11 cellular contexts compared by ENCODE assay signal in the genomic region with DNA sequence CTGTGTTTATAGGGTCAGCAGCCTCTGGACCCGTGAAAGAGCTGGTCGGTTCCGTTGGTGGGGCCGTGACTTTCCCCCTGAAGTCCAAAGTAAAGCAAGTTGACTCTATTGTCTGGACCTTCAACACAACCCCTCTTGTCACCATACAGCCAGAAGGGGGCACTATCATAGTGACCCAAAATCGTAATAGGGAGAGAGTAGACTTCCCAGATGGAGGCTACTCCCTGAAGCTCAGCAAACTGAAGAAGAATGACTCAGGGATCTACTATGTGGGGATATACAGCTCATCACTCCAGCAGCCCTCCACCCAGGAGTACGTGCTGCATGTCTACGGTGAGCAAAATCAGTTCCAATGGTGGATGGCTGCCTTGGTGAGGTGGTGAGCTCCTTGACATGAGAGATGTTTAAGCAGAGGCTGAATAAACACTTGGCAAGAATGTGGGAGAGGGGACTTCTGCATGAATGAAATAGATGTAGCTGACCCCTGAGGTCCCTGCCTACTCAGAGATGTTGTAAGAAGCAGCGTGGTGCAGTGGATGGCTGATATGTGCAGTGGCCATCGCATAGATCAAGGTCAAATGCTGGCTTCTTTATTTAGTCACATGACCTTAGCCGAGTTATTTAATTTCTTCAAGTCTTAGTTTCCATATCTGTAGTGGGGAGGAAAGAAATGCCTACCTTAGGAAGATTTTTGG. TPM values are rescaled to one million over a fixed set of nuclear protein-coding genes. Genes with fewer than 3 reads are reported as not detected.
A peak's percentile ranks its signal among the peaks of the same experiment; 100 is the strongest.
DNase-seq lines count a peak whose midpoint lies in the region; ATAC-seq and TF ChIP-seq lines count a peak whose summit lies in the region.
"Had no signal": no experiment of that assay in that cellular context is flagged by ENCODE, and none has a peak within 500 bp of the region (broad histone marks: within the 10 kb centered on the region; RNA-seq: fewer than 3 reads in every experiment).

No MANE protein-coding gene starts in this region.

- DNase-seq in stimulated activated naive CD8-positive, alpha-beta T cell treated with anti-CD3 and anti-CD28 coated beads, Interleukin-15, Interleukin-2, amounts not matched to agents 100 U/mL and 50 U/mL, for 24 hours, result no peak
- DNase-seq in OCI-M1 (lab: John Stamatoyannopoulos, UW) (peak; percentile 15), epithelial cell of esophagus (ENCODE audit: low read depth) (peak; percentile 90), AG08396 (ENCODE audit: low spot score) (no peak), T-helper 9 cell (no peak), colonic mucosa (no peak), T1000 (lab: John Stamatoyannopoulos, UW) (no peak)
- DNase-seq: CD4-positive, CD25-positive, alpha-beta regulatory T cell; nucleus accumbens had no signal

- H3K4me3 ChIP-seq in epithelial cell of esophagus (ENCODE audit: low read length) (no peak overlapping the region), colonic mucosa (no peak overlapping the region)

- no peaks in the 10 kb centered on the region for H3K9me3 Mint-ChIP-seq in stimulated activated naive CD8-positive, alpha-beta T cell treated with anti-CD3 and anti-CD28 coated beads, Interleukin-15, Interleukin-2, amounts not matched to agents 100 ng/mL and 50 ng/mL, for 24 hours
- H3K9me3 Mint-ChIP-seq: CD4-positive, CD25-positive, alpha-beta regulatory T cell; T-helper 2 cell treated with Interferon-gamma antibody and Interleukin-4, amounts not matched to agents 5 μg/mL and 100 μg/mL, for 36 hours had no signal

- peaks cover 93% of the 10 kb centered on the region for H3K36me3 Mint-ChIP-seq in stimulated activated naive CD8-positive, alpha-beta T cell treated with anti-CD3 and anti-CD28 coated beads, Interleukin-15, Interleukin-2, amounts not matched to agents 100 ng/mL and 50 ng/mL, for 24 hours (ENCODE audit: low read depth)
- H3K36me3 Mint-ChIP-seq: CD4-positive, CD25-positive, alpha-beta regulatory T cell had no signal

- no peak overlapping the region for H3K9ac ChIP-seq in colonic mucosa (ENCODE audit: low read depth in 2 of 2, low read length in 2 of 2)

- H3K27ac ChIP-seq in colonic mucosa, result no peak overlapping the region

- peak overlapping the region; percentile 59 for H3K27ac Mint-ChIP-seq in stimulated activated naive CD8-positive, alpha-beta T cell treated with anti-CD3 and anti-CD28 coated beads, Interleukin-15, Interleukin-2, amounts not matched to agents 100 ng/mL and 50 ng/mL, for 24 hours
- H3K27ac Mint-ChIP-seq: CD4-positive, CD25-positive, alpha-beta regulatory T cell; T-helper 2 cell treated with Interferon-gamma antibody and Interleukin-4, amounts not matched to agents 5 μg/mL and 100 μg/mL, for 36 hours had no signal

- peak overlapping the region; percentile 22 for H3K4me3 Mint-ChIP-seq in stimulated activated naive CD8-positive, alpha-beta T cell treated with anti-CD3 and anti-CD28 coated beads, Interleukin-15, Interleukin-2, amounts not matched to agents 100 ng/mL and 50 ng/mL, for 24 hours
- H3K4me3 Mint-ChIP-seq: CD4-positive, CD25-positive, alpha-beta regulatory T cell; T-helper 2 cell treated with Interferon-gamma antibody and Interleukin-4, amounts not matched to agents 5 μg/mL and 100 μg/mL, for 36 hours had no signal

- no peaks in the 10 kb centered on the region for H3K27me3 ChIP-seq in colonic mucosa

- H3K36me3 ChIP-seq in colonic mucosa, result no peaks in the 10 kb centered on the region

- H3K9me3 ChIP-seq in colonic mucosa, result no peaks in the 10 kb centered on the region

- no peaks in the 10 kb centered on the region for H3K27me3 Mint-ChIP-seq in stimulated activated naive CD8-positive, alpha-beta T cell treated with anti-CD3 and anti-CD28 coated beads, Interleukin-15, Interleukin-2, amounts not matched to agents 100 ng/mL and 50 ng/mL, for 24 hours

- H3K4me1 ChIP-seq in colonic mucosa, result no peaks in the 10 kb centered on the region

- intact Hi-C loops in colonic mucosa (cut with DNase I), result no loop called here

- TF ChIP-seq CTCF in epithelial cell of esophagus (IDR thresholded peaks at IDR 0.05; ENCODE audit: insufficient read depth, low read depth, low read length, missing control alignments) (peak; percentile 36), colonic mucosa (IDR thresholded peaks at IDR 0.05) (no peak)

- no peak for ATAC-seq in stimulated activated naive CD8-positive, alpha-beta T cell treated with anti-CD3 and anti-CD28 coated beads, Interleukin-15, Interleukin-2, amounts not matched to agents 100 U/mL and 50 U/mL, for 24 hours

- H3K4me1 Mint-ChIP-seq in stimulated activated naive CD8-positive, alpha-beta T cell treated with anti-CD3 and anti-CD28 coated beads, Interleukin-15, Interleukin-2, amounts not matched to agents 100 ng/mL and 50 ng/mL, for 24 hours (ENCODE audit: low read depth), result peaks cover 98% of the 10 kb centered on the region

RNA-seq across cellular contexts. Expression of gene SLAMF7, which starts 9.3 kb away (rescaled TPM):
- total RNA-seq in colonic mucosa, result 1 to 10 TPM; 4.9 to 7.0 TPM

RNA-seq across cellular contexts. Expression of gene CD48, which starts 36.7 kb away (rescaled TPM):
- total RNA-seq in colonic mucosa, result 1 to 10 TPM; 4.9 to 9.2 TPM

RNA-seq across cellular contexts. Expression of gene LY9, which starts 47.6 kb away (rescaled TPM):
- total RNA-seq in colonic mucosa, result 1 to 10 TPM; 1.2 to 2.7 TPM

Comparison
In these comparisons a context has a peak if more than half of its experiments do, and no peak if none do; other contexts are left out.
1. DNase-seq: peak in OCI-M1 (single experiment) and epithelial cell of esophagus (single experiment); none in stimulated activated naive CD8-positive, alpha-beta T cell treated with anti-CD3 and anti-CD28 coated beads, Interleukin-15, Interleukin-2, amounts not matched to agents 100 U/mL and 50 U/mL, for 24 hours (single experiment), AG08396 (single experiment), T-helper 9 cell (single experiment), colonic mucosa (single experiment) and T1000 (single experiment).